In the genomic region with DNA sequence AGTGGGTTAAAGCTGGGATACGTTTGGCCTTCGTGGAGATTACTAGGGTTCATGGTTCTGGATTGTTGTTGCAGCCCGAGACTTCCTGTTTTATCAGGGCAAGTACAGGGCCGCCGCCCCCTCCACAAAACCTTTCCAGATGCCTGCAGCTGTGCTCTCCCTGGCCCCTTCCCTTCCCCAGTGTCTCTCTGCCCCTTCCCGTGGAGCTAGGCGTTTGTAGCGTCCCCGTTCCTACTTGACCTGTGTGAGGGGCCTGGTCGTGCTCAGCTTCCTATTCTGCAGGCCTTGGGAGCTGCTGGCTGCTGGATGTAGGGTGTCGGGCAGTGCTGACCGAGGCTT, we compare ENCODE assay signal across 8 cellular contexts. TPM values are rescaled to one million over a fixed set of nuclear protein-coding genes. Genes with fewer than 3 reads are reported as not detected.
DNase-seq lines count a peak whose midpoint lies in the region; ATAC-seq and TF ChIP-seq lines count a peak whose summit lies in the region.

No MANE protein-coding gene starts in this region.

- H3K27ac Mint-ChIP-seq in activated CD4-positive, alpha-beta T cell treated with anti-CD3 and anti-CD28 coated beads, Interleukin-2, amount 10 ng/mL, durations not matched to agents 24 days and 14 days = peak overlapping the region; percentile 93
- peak overlapping the region; percentile 94 for H3K27ac Mint-ChIP-seq in activated naive CD8-positive, alpha-beta T cell treated with anti-CD3 and anti-CD28 coated beads, Interleukin-2, amount 10 ng/mL, durations not matched to agents 7 days and 5 days

- POLR2A ChIA-PET in activated naive CD8-positive, alpha-beta T cell treated with anti-CD3 and anti-CD28 coated beads, Interleukin-2, amount 10 ng/mL, durations not matched to agents 7 days and 5 days (lab: Charles Lee) = no interaction called here

- peaks cover 40% of the 10 kb centered on the region for H3K36me3 Mint-ChIP-seq in activated CD4-positive, alpha-beta T cell treated with anti-CD3 and anti-CD28 coated beads, Interleukin-2, amount 10 ng/mL, durations not matched to agents 24 days and 14 days (ENCODE audit: low read depth)
- peaks cover 20% of the 10 kb centered on the region for H3K36me3 Mint-ChIP-seq in activated naive CD8-positive, alpha-beta T cell treated with anti-CD3 and anti-CD28 coated beads, Interleukin-2, amount 10 ng/mL, durations not matched to agents 7 days and 5 days

- TF ChIP-seq POLR2A in thyroid gland (IDR thresholded peaks at IDR 0.05) = no peak

- DNase-seq in activated CD4-positive, alpha-beta T cell treated with anti-CD3 and anti-CD28 coated beads, Interleukin-2, amount 10 ng/mL, durations not matched to agents 24 days and 14 days = no peak
- DNase-seq in activated CD4-positive, alpha-beta T cell treated with anti-CD3 and anti-CD28 coated beads for 1 hour = no peak
- no peak for DNase-seq in activated naive CD8-positive, alpha-beta T cell treated with anti-CD3 and anti-CD28 coated beads, Interleukin-2, amount 10 ng/mL, durations not matched to agents 7 days and 5 days
- DNase-seq in kidney epithelial cell (ENCODE audit: low read depth) (no peak), thyroid gland (no peak), NCI-H2227 treated with DMSO at 0.1 percent for 48 hours (lab: John Stamatoyannopoulos, UW) (no peak), NCI-H446 (lab: John Stamatoyannopoulos, UW) (no peak)

- no peak overlapping the region for H3K27ac ChIP-seq in thyroid gland

- TF ChIP-seq CTCF in kidney epithelial cell (IDR thresholded peaks at IDR 0.05; ENCODE audit: insufficient read depth, low read length, poor library complexity, severe bottlenecking) (no peak), thyroid gland (IDR thresholded peaks at IDR 0.05) (no peak)

- WGBS in thyroid gland, 2 donors = 2 to 12% methylated on average over 12 of the region's 12 CpGs

- H3K4me3 ChIP-seq in kidney epithelial cell (ENCODE audit: low read depth, low read length) (peak overlapping the region; percentile 97), thyroid gland (replicated peaks in 1 of 3) (peak overlapping the region in 2 of 3 donors; percentile 78 to 88)

- peaks cover 24% of the 10 kb centered on the region for H3K4me1 Mint-ChIP-seq in activated CD4-positive, alpha-beta T cell treated with anti-CD3 and anti-CD28 coated beads, Interleukin-2, amount 10 ng/mL, durations not matched to agents 24 days and 14 days
- H3K4me1 Mint-ChIP-seq in activated naive CD8-positive, alpha-beta T cell treated with anti-CD3 and anti-CD28 coated beads, Interleukin-2, amount 10 ng/mL, durations not matched to agents 7 days and 5 days = peaks cover 9% of the 10 kb centered on the region

- H3K36me3 ChIP-seq in kidney epithelial cell (ENCODE audit: control insufficient read depth, insufficient read depth, low read length) (peaks cover 4% of the 10 kb centered on the region), thyroid gland (peaks cover 38 to 40% of the 10 kb centered on the region in 2 donors)

- peak; percentile 9 for ATAC-seq in HG03457 (IDR thresholded peaks at IDR 0.05; ENCODE audit: unreplicated experiment)
- ATAC-seq in activated naive CD8-positive, alpha-beta T cell treated with anti-CD3 and anti-CD28 coated beads, Interleukin-2, amount 10 ng/mL, durations not matched to agents 7 days and 5 days (ENCODE audit: low read depth) = peak; percentile 7

- no peaks in the 10 kb centered on the region for H3K27me3 Mint-ChIP-seq in activated CD4-positive, alpha-beta T cell treated with anti-CD3 and anti-CD28 coated beads, Interleukin-2, amount 10 ng/mL, durations not matched to agents 24 days and 14 days
- H3K27me3 Mint-ChIP-seq in activated naive CD8-positive, alpha-beta T cell treated with anti-CD3 and anti-CD28 coated beads, Interleukin-2, amount 10 ng/mL, durations not matched to agents 7 days and 5 days = no peaks in the 10 kb centered on the region

- H3K27me3 ChIP-seq in kidney epithelial cell (ENCODE audit: control insufficient read depth, insufficient read depth, low read length) = no peaks in the 10 kb centered on the region
- no peaks in the 10 kb centered on the region for H3K27me3 ChIP-seq in thyroid gland

- H3K9me3 Mint-ChIP-seq in activated CD4-positive, alpha-beta T cell treated with anti-CD3 and anti-CD28 coated beads, Interleukin-2, amount 10 ng/mL, durations not matched to agents 24 days and 14 days = no peaks in the 10 kb centered on the region
- no peaks in the 10 kb centered on the region for H3K9me3 Mint-ChIP-seq in activated naive CD8-positive, alpha-beta T cell treated with anti-CD3 and anti-CD28 coated beads, Interleukin-2, amount 10 ng/mL, durations not matched to agents 7 days and 5 days

- peak overlapping the region; percentile 97 for H3K4me3 Mint-ChIP-seq in activated CD4-positive, alpha-beta T cell treated with anti-CD3 and anti-CD28 coated beads, Interleukin-2, amount 10 ng/mL, durations not matched to agents 24 days and 14 days
- peak overlapping the region; percentile 97 for H3K4me3 Mint-ChIP-seq in activated naive CD8-positive, alpha-beta T cell treated with anti-CD3 and anti-CD28 coated beads, Interleukin-2, amount 10 ng/mL, durations not matched to agents 7 days and 5 days

- no peaks in the 10 kb centered on the region for H3K9me3 ChIP-seq in thyroid gland

- peaks cover 4 to 10% of the 10 kb centered on the region in 2 donors for H3K4me1 ChIP-seq in thyroid gland

- intact Hi-C loops in activated CD4-positive, alpha-beta T cell treated with anti-CD3 and anti-CD28 coated beads, Interleukin-2, amount 10 ng/mL, durations not matched to agents 24 days and 14 days (cut with micrococcal nuclease) = loop anchor here (2.0 to 5.0 kb wide), 3 partner anchors 64 to 999 kb away; no protein-coding TSS in a partner anchor
- intact Hi-C loops in thyroid gland (cut with DNase I) = loop anchor here (2.0 to 10.0 kb wide), 2 partner anchors 138 to 198 kb away; a partner anchor contains a TSS

RNA-seq across cellular contexts. Expression of a gene that starts 1.4 kb away (rescaled TPM):
- 59.6 and 62.0 TPM in 2 replicates for total RNA-seq in activated CD4-positive, alpha-beta T cell treated with anti-CD3 and anti-CD28 coated beads, Interleukin-2, amount 10 ng/mL, durations not matched to agents 24 days and 14 days
- 10 to 100 TPM; 87.8 to 88.1 TPM for total RNA-seq in activated naive CD8-positive, alpha-beta T cell treated with anti-CD3 and anti-CD28 coated beads, Interleukin-2, amount 10 ng/mL, durations not matched to agents 7 days and 5 days
- total RNA-seq in kidney epithelial cell (54.4 and 57.6 TPM in 2 replicates), thyroid gland (10 to 100 TPM; 56.7 to 82.6 (median 63.1) TPM)

RNA-seq across cellular contexts. Expression of a gene that starts 22.0 kb away (rescaled TPM):
- total RNA-seq in activated CD4-positive, alpha-beta T cell treated with anti-CD3 and anti-CD28 coated beads, Interleukin-2, amount 10 ng/mL, durations not matched to agents 24 days and 14 days = 0.21 TPM in 1 of 2 replicates, not detected in the other
- not detected for total RNA-seq in activated naive CD8-positive, alpha-beta T cell treated with anti-CD3 and anti-CD28 coated beads, Interleukin-2, amount 10 ng/mL, durations not matched to agents 7 days and 5 days
- total RNA-seq in kidney epithelial cell (not detected in 2 replicates), thyroid gland (not detected)

RNA-seq across cellular contexts. Expression of a gene that starts 55.8 kb away (rescaled TPM):
- 19.1 and 19.5 TPM in 2 replicates for total RNA-seq in activated CD4-positive, alpha-beta T cell treated with anti-CD3 and anti-CD28 coated beads, Interleukin-2, amount 10 ng/mL, durations not matched to agents 24 days and 14 days
- total RNA-seq in activated naive CD8-positive, alpha-beta T cell treated with anti-CD3 and anti-CD28 coated beads, Interleukin-2, amount 10 ng/mL, durations not matched to agents 7 days and 5 days = 10 to 100 TPM; 87.6 to 92.4 TPM
- total RNA-seq in kidney epithelial cell = not detected in 2 replicates
- total RNA-seq in thyroid gland = 10 to 100 TPM in 1 of 4 donors, 1 to 10 TPM in 3; 2.4 to 11.9 (median 3.0) TPM
